ENCODE assay signal across 14 cellular contexts in genomic region chr11:117229931-117230285, GRCh38. TPM values are rescaled to one million over a fixed set of nuclear protein-coding genes. Genes with fewer than 3 reads are reported as not detected.
A peak's percentile ranks its signal among the peaks of the same experiment; 100 is the strongest.
DNase-seq lines count a peak whose midpoint lies in the region; ATAC-seq and TF ChIP-seq lines count a peak whose summit lies in the region.
"Had no signal": no experiment of that assay in that cellular context is flagged by ENCODE, and none has a peak within 500 bp of the region (broad histone marks: within the 10 kb centered on the region; RNA-seq: fewer than 3 reads in every experiment).

No MANE protein-coding gene starts in this region.

- peak overlapping the region; percentile 94 for H3K4me3 ChIP-seq in OCI-LY1 (ENCODE audit: low read depth, low read length, poor library complexity, severe bottlenecking)
- peak overlapping the region; percentile 33 for H3K4me3 ChIP-seq in rectal smooth muscle tissue (ENCODE audit: low read length)
- no peak overlapping the region for H3K4me3 ChIP-seq in mesendoderm (ENCODE audit: low read length)

- peak overlapping the region; percentile 96 for H3K27ac Mint-ChIP-seq in T-helper 1 cell treated with Interleukin-12 subunit alpha and Interleukin-12 subunit beta and Interleukin-4 antibody, amounts not matched to agents 30 μg/mL and 1 μg/mL, for 36 hours
- H3K27ac Mint-ChIP-seq in central memory CD8-positive, alpha-beta T cell (ENCODE audit: low read depth), result peak overlapping the region; percentile 99

- no peak overlapping the region for H4K5ac ChIP-seq in mesendoderm (ENCODE audit: low read length)

- no peak overlapping the region for H3K4ac ChIP-seq in mesendoderm (ENCODE audit: low read depth, low read length)

- H2AK5ac ChIP-seq in mesendoderm (ENCODE audit: low read length), result no peak overlapping the region

- no CpG with 5 or more reads among the region's 5 CpGs for WGBS in mesendoderm (ENCODE audit: extremely low coverage, insufficient coverage, low lambda C conversion rate)

- H4K20me1 ChIP-seq in OCI-LY1 (ENCODE audit: insufficient read depth, low read length), result no peaks in the 10 kb centered on the region

- no peak for TF ChIP-seq CTCF in OCI-LY1 (IDR thresholded peaks at IDR 0.05; ENCODE audit: low read length)

- no peak overlapping the region for H2BK15ac ChIP-seq in mesendoderm (replicated peaks; ENCODE audit: low read depth)

- H3K79me1 ChIP-seq in mesendoderm (ENCODE audit: low read length), result peaks cover 17% of the 10 kb centered on the region

- H3K27me3 ChIP-seq in OCI-LY1 (ENCODE audit: insufficient read depth, low read length) (no peaks in the 10 kb centered on the region), rectal smooth muscle tissue (ENCODE audit: control insufficient read depth, insufficient read depth, low read length) (no peaks in the 10 kb centered on the region), mesendoderm (ENCODE audit: insufficient read depth, low read length, poor library complexity) (no peaks in the 10 kb centered on the region)

- DNase-seq in T-helper 1 cell (no peak), putamen (ENCODE audit: low spot score) (no peak), mesendoderm (no peak)
- DNase-seq in central memory CD8-positive, alpha-beta T cell (ENCODE audit: low spot score in 2 of 2), result no peak
- DNase-seq in stimulated activated CD4-positive, alpha-beta T cell treated with anti-CD3 and anti-CD28 coated beads, Interleukin-2, amount 100 ng/mL, for 48 hours, result no peak
- DNase-seq: 8988T, foreskin melanocyte, NCI-H1105 treated with DMSO at 0.1 percent for 48 hours, NCI-H524 treated with DMSO at 0.1 percent for 48 hours had no signal

- no peak overlapping the region for H2AFZ ChIP-seq in OCI-LY1 (ENCODE audit: low read length)

- peak overlapping the region; percentile 93; the same call in 1 of the 2 replicates for H3K9ac ChIP-seq in OCI-LY1 (ENCODE audit: low read length)
- no peak overlapping the region for H3K9ac ChIP-seq in rectal smooth muscle tissue (ENCODE audit: low read length)
- no peak overlapping the region for H3K9ac ChIP-seq in mesendoderm (ENCODE audit: low read length)

- no peak overlapping the region for H3K56ac ChIP-seq in mesendoderm (ENCODE audit: low read length)

- H3K23ac ChIP-seq in mesendoderm (ENCODE audit: low read length), result no peak overlapping the region

- no peaks in the 10 kb centered on the region for H3K9me3 Mint-ChIP-seq in T-helper 1 cell treated with Interleukin-12 subunit alpha and Interleukin-12 subunit beta and Interleukin-4 antibody, amounts not matched to agents 30 μg/mL and 1 μg/mL, for 36 hours
- no peaks in the 10 kb centered on the region for H3K9me3 Mint-ChIP-seq in central memory CD8-positive, alpha-beta T cell

- H3K27ac ChIP-seq in OCI-LY1 (ENCODE audit: low read depth, low read length, poor library complexity, severe bottlenecking), result peak overlapping the region; percentile 77
- H3K27ac ChIP-seq in rectal smooth muscle tissue (ENCODE audit: low read depth, low read length), result no peak overlapping the region
- no peak overlapping the region for H3K27ac ChIP-seq in mesendoderm (ENCODE audit: low read depth, low read length)

- H3K36me3 ChIP-seq in OCI-LY1 (ENCODE audit: insufficient read depth, low read length) (peaks cover 34% of the 10 kb centered on the region), rectal smooth muscle tissue (ENCODE audit: control insufficient read depth, insufficient read depth, low read length) (peaks cover 26% of the 10 kb centered on the region), mesendoderm (ENCODE audit: control insufficient read depth, insufficient read depth, low read length) (peaks cover 6% of the 10 kb centered on the region)

- peaks cover 41% of the 10 kb centered on the region for H3K36me3 Mint-ChIP-seq in T-helper 1 cell treated with Interleukin-12 subunit alpha and Interleukin-12 subunit beta and Interleukin-4 antibody, amounts not matched to agents 30 μg/mL and 1 μg/mL, for 36 hours (ENCODE audit: low read depth)
- H3K36me3 Mint-ChIP-seq in central memory CD8-positive, alpha-beta T cell (ENCODE audit: insufficient read depth), result peaks cover 62% of the 10 kb centered on the region

- H3K4me1 ChIP-seq in OCI-LY1 (ENCODE audit: insufficient read depth, low read length, severe bottlenecking) (peaks cover 31% of the 10 kb centered on the region), rectal smooth muscle tissue (ENCODE audit: control insufficient read depth, insufficient read depth, low read length) (peaks cover 19% of the 10 kb centered on the region), mesendoderm (ENCODE audit: control insufficient read depth, low read depth, low read length) (no peaks in the 10 kb centered on the region)
- H3K4me1 ChIP-seq: prostate gland had no signal

- H2BK120ac ChIP-seq in mesendoderm (ENCODE audit: low read depth, low read length), result no peak overlapping the region

- H2BK5ac ChIP-seq in mesendoderm (ENCODE audit: low read length), result no peak overlapping the region

- peak; percentile 5 for ATAC-seq in central memory CD8-positive, alpha-beta T cell (replicated peaks; ENCODE audit: extremely low read depth, poor library complexity, severe bottlenecking)
- ATAC-seq: left lobe of liver had no signal

- peak overlapping the region; percentile 91 for H3K4me3 Mint-ChIP-seq in T-helper 1 cell treated with Interleukin-12 subunit alpha and Interleukin-12 subunit beta and Interleukin-4 antibody, amounts not matched to agents 30 μg/mL and 1 μg/mL, for 36 hours
- peak overlapping the region; percentile 99 for H3K4me3 Mint-ChIP-seq in central memory CD8-positive, alpha-beta T cell

- peaks cover 7% of the 10 kb centered on the region; the same call in 1 of the 2 replicates for H3K79me2 ChIP-seq in OCI-LY1 (ENCODE audit: insufficient read depth, low read length)
- H3K79me2 ChIP-seq in mesendoderm (ENCODE audit: control insufficient read depth, insufficient read depth, low read length), result peaks cover 19% of the 10 kb centered on the region

- H3K4me1 Mint-ChIP-seq in T-helper 1 cell treated with Interleukin-12 subunit alpha and Interleukin-12 subunit beta and Interleukin-4 antibody, amounts not matched to agents 30 μg/mL and 1 μg/mL, for 36 hours (ENCODE audit: low read depth), result peaks cover 50% of the 10 kb centered on the region
- H3K4me1 Mint-ChIP-seq in central memory CD8-positive, alpha-beta T cell, result peaks cover 72% of the 10 kb centered on the region

- H3K9me3 ChIP-seq in OCI-LY1 (ENCODE audit: low read length), result no peaks in the 10 kb centered on the region
- H3K9me3 ChIP-seq: prostate gland had no signal

- no peaks in the 10 kb centered on the region for H3K27me3 Mint-ChIP-seq in T-helper 1 cell treated with Interleukin-12 subunit alpha and Interleukin-12 subunit beta and Interleukin-4 antibody, amounts not matched to agents 30 μg/mL and 1 μg/mL, for 36 hours (ENCODE audit: low read depth)
- no peaks in the 10 kb centered on the region for H3K27me3 Mint-ChIP-seq in central memory CD8-positive, alpha-beta T cell

- H3K18ac ChIP-seq in mesendoderm (ENCODE audit: low read length), result no peak overlapping the region

- H3K4me2 ChIP-seq in OCI-LY1 (ENCODE audit: low read length) (peak overlapping the region; percentile 78), mesendoderm (ENCODE audit: low read length) (no peak overlapping the region)

- no peaks in the 10 kb centered on the region for H3F3A ChIP-seq in OCI-LY1 (ENCODE audit: insufficient read depth, low read length)

- no peaks in the 10 kb centered on the region for H3K9me2 ChIP-seq in OCI-LY1 (ENCODE audit: low read depth, low read length)

- H4K8ac ChIP-seq in mesendoderm (ENCODE audit: low read depth, low read length), result no peak overlapping the region

RNA-seq across cellular contexts. Expression of gene PCSK7, which starts 2.0 kb away (rescaled TPM):
- polyA plus RNA-seq in mesendoderm (2013, experiment 1 of 2), result 15.6 TPM
- 15.8 TPM for polyA plus RNA-seq in mesendoderm (2013, experiment 2 of 2)

RNA-seq across cellular contexts. Expression of gene RNF214, which starts 2.6 kb away (rescaled TPM):
- polyA plus RNA-seq in mesendoderm (2013, experiment 1 of 2), result 16.9 TPM
- 16.0 TPM for polyA plus RNA-seq in mesendoderm (2013, experiment 2 of 2)

RNA-seq across cellular contexts. Expression of gene TAGLN, which starts 30.7 kb away (rescaled TPM):
- polyA plus RNA-seq in mesendoderm (2013, experiment 1 of 2), result 928 TPM
- polyA plus RNA-seq in mesendoderm (2013, experiment 2 of 2), result 989 TPM

RNA-seq across cellular contexts. Expression of gene SIDT2, which starts 51.4 kb away (rescaled TPM):
- polyA plus RNA-seq in mesendoderm (2013, experiment 1 of 2), result 9.6 TPM
- polyA plus RNA-seq in mesendoderm (2013, experiment 2 of 2), result 8.7 TPM
